In the genomic region with DNA sequence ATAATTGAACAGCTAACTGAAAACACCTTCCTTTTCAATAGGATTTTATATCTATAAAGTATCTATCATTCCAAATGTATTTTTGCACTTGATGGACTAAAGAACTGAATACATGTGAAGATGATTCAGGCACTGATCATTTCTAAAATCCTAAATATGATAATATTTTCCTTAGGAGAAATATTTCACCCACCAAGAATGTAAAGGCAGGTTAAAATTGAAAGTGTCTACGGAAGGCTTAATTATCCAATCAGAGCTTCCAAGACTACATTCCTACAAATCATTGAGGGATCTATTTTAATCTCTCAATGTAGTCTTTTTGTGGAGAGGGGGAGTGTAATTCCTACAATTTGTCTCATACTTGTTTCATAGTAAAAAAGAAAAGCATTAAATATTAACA, we compare ENCODE assay signal across 24 cellular contexts. TPM values are rescaled to one million over a fixed set of nuclear protein-coding genes. Genes with fewer than 3 reads are reported as not detected.
A peak's percentile ranks its signal among the peaks of the same experiment; 100 is the strongest.
DNase-seq lines count a peak whose midpoint lies in the region; ATAC-seq, FAIRE-seq and TF ChIP-seq lines count a peak whose summit lies in the region.
"Had no signal": no experiment of that assay in that cellular context is flagged by ENCODE, and none has a peak within 500 bp of the region (broad histone marks: within the 10 kb centered on the region; RNA-seq: fewer than 3 reads in every experiment).

No MANE protein-coding gene starts in this region.

- H3K27ac Mint-ChIP-seq in astrocyte (ENCODE audit: unreplicated experiment), result no peak overlapping the region
- H3K27ac Mint-ChIP-seq in activated naive CD8-positive, alpha-beta T cell treated with anti-CD3 and anti-CD28 coated beads, Interleukin-2, amount 50 U/mL, for 24 hours, result no peak overlapping the region
- H3K27ac Mint-ChIP-seq: CD4-positive, CD25-positive, alpha-beta regulatory T cell; IgD-negative memory B cell had no signal

- ATAC-seq in upper lobe of right lung, result no peak
- no peak for ATAC-seq in activated naive CD8-positive, alpha-beta T cell treated with anti-CD3 and anti-CD28 coated beads, Interleukin-2, amount 50 U/mL, for 24 hours
- ATAC-seq: Right ventricle myocardium inferior had no signal

- peaks cover 90% of the 10 kb centered on the region for H3K79me2 ChIP-seq in Loucy (ENCODE audit: insufficient read depth, low read length)
- H3K79me2 ChIP-seq in astrocyte (ENCODE audit: insufficient read depth, low read length), result no peaks in the 10 kb centered on the region
- peaks cover 58% of the 10 kb centered on the region for H3K79me2 ChIP-seq in osteoblast (ENCODE audit: insufficient read depth, low read length)

- no peaks in the 10 kb centered on the region for H3K36me3 Mint-ChIP-seq in astrocyte (ENCODE audit: low read depth, unreplicated experiment)
- H3K36me3 Mint-ChIP-seq in activated naive CD8-positive, alpha-beta T cell treated with anti-CD3 and anti-CD28 coated beads, Interleukin-2, amount 50 U/mL, for 24 hours (ENCODE audit: low read depth), result no peaks in the 10 kb centered on the region
- H3K36me3 Mint-ChIP-seq: CD4-positive, CD25-positive, alpha-beta regulatory T cell; IgD-negative memory B cell had no signal

- intact Hi-C loops in upper lobe of right lung (cut with DNase I), result no loop called here

- H2AFZ ChIP-seq in Loucy (ENCODE audit: low read length) (no peak overlapping the region), astrocyte (ENCODE audit: low read depth, low read length) (no peak overlapping the region), osteoblast (ENCODE audit: low read length) (no peak overlapping the region)

- TF ChIP-seq CTCF in Loucy (conservative IDR thresholded peaks at IDR 0.05; ENCODE audit: low read length), result no peak
- no peak for TF ChIP-seq CTCF in astrocyte (IDR thresholded peaks at IDR 0.05; ENCODE audit: insufficient read depth, low read depth, low read length)
- TF ChIP-seq CTCF in osteoblast (IDR thresholded peaks at IDR 0.05; ENCODE audit: extremely low read depth, low read depth, low read length), result no peak
- no peak for TF ChIP-seq CTCF in upper lobe of right lung (IDR thresholded peaks at IDR 0.05)

- H3K4me2 ChIP-seq in Loucy (ENCODE audit: low read depth, low read length, poor library complexity, severe bottlenecking) (peak overlapping the region; percentile 85), astrocyte (ENCODE audit: low read length) (peak overlapping the region; percentile 37), osteoblast (ENCODE audit: insufficient read depth, low read length) (peak overlapping the region; percentile 93)

- peaks cover 80% of the 10 kb centered on the region for H3K4me1 ChIP-seq in Loucy (ENCODE audit: insufficient read depth, low read length, poor library complexity, severe bottlenecking)
- H3K4me1 ChIP-seq in astrocyte (ENCODE audit: insufficient read depth, low read length), result peaks cover 29% of the 10 kb centered on the region
- peaks cover 53% of the 10 kb centered on the region for H3K4me1 ChIP-seq in osteoblast (ENCODE audit: insufficient read depth, low read length)
- no peaks in the 10 kb centered on the region for H3K4me1 ChIP-seq in upper lobe of right lung
- H3K4me1 ChIP-seq: BE2C had no signal

- H3K9me2 ChIP-seq in Loucy (replicated peaks; ENCODE audit: low read depth, low read length), result no peaks in the 10 kb centered on the region

- peak overlapping the region; percentile 80 for H3K4me3 ChIP-seq in Loucy (ENCODE audit: low read length, poor library complexity, severe bottlenecking)
- no peak overlapping the region for H3K4me3 ChIP-seq in astrocyte (ENCODE audit: insufficient read depth, low read depth, low read length)
- peak overlapping the region; percentile 15 for H3K4me3 ChIP-seq in osteoblast (ENCODE audit: insufficient read depth, low read length)
- no peak overlapping the region for H3K4me3 ChIP-seq in upper lobe of right lung
- H3K4me3 ChIP-seq: Peyer's patch had no signal

- H3K27me3 Mint-ChIP-seq in astrocyte (ENCODE audit: low read depth, unreplicated experiment), result no peaks in the 10 kb centered on the region
- peaks cover 22% of the 10 kb centered on the region for H3K27me3 Mint-ChIP-seq in activated naive CD8-positive, alpha-beta T cell treated with anti-CD3 and anti-CD28 coated beads, Interleukin-2, amount 50 U/mL, for 24 hours
- H3K27me3 Mint-ChIP-seq: IgD-negative memory B cell had no signal

- DNase-seq in EH (ENCODE audit: low read depth) (peak; percentile 31), astrocyte (ENCODE audit: low read depth) (no peak), osteoblast (ENCODE audit: insufficient read length, low spot score, missing footprints) (no peak), upper lobe of right lung (no peak), HPDE6-E6E7 (ENCODE audit: extremely low spot score) (no peak)
- DNase-seq in activated naive CD8-positive, alpha-beta T cell treated with anti-CD3 and anti-CD28 coated beads, Interleukin-2, amount 50 U/mL, for 24 hours, result no peak
- DNase-seq: BE2C; CD4-positive, CD25-positive, alpha-beta regulatory T cell; COR-L47; DMS 273 treated with DMSO at 0.1 percent for 48 hours; Karpas-422; MM.1S; NCI-H1092; NCI-H1436 treated with DMSO at 0.1 percent for 48 hours; NCI-H2029; NCI-H345; NCI-H526; Peyer's patch had no signal

- H3K9ac ChIP-seq in Loucy (ENCODE audit: low read depth, low read length, poor library complexity, severe bottlenecking) (no peak overlapping the region), astrocyte (ENCODE audit: low read length) (no peak overlapping the region)

- no peaks in the 10 kb centered on the region for H3F3A ChIP-seq in Loucy (ENCODE audit: low read depth)

- H3K27me3 ChIP-seq in Loucy (ENCODE audit: insufficient read depth, low read length, poor library complexity, severe bottlenecking) (no peaks in the 10 kb centered on the region), astrocyte (ENCODE audit: insufficient read depth, low read length) (no peaks in the 10 kb centered on the region), osteoblast (ENCODE audit: insufficient read depth, low read length) (no peaks in the 10 kb centered on the region), upper lobe of right lung (no peaks in the 10 kb centered on the region)
- H3K27me3 ChIP-seq: BE2C, Peyer's patch had no signal

- peaks cover 35% of the 10 kb centered on the region for H3K4me1 Mint-ChIP-seq in astrocyte (ENCODE audit: low read depth, unreplicated experiment)
- H3K4me1 Mint-ChIP-seq in activated naive CD8-positive, alpha-beta T cell treated with anti-CD3 and anti-CD28 coated beads, Interleukin-2, amount 50 U/mL, for 24 hours, result peaks cover 23% of the 10 kb centered on the region

- H4K20me1 ChIP-seq in Loucy (ENCODE audit: insufficient read depth, low read length, poor library complexity, severe bottlenecking) (peaks cover 10% of the 10 kb centered on the region), astrocyte (ENCODE audit: insufficient read depth, low read length) (no peaks in the 10 kb centered on the region), osteoblast (ENCODE audit: insufficient read depth, low read length) (no peaks in the 10 kb centered on the region)

- H3K9me3 Mint-ChIP-seq in astrocyte (ENCODE audit: unreplicated experiment), result peaks cover 4% of the 10 kb centered on the region
- H3K9me3 Mint-ChIP-seq in activated naive CD8-positive, alpha-beta T cell treated with anti-CD3 and anti-CD28 coated beads, Interleukin-2, amount 50 U/mL, for 24 hours, result no peaks in the 10 kb centered on the region
- H3K9me3 Mint-ChIP-seq: IgD-negative memory B cell had no signal

- H3K27ac ChIP-seq in astrocyte (ENCODE audit: low read depth, low read length) (no peak overlapping the region), osteoblast (ENCODE audit: low read depth, low read length) (peak overlapping the region; percentile 62), upper lobe of right lung (no peak overlapping the region)
- H3K27ac ChIP-seq: Peyer's patch had no signal

- no peaks in the 10 kb centered on the region for H3K9me3 ChIP-seq in Loucy (ENCODE audit: insufficient read depth, low read depth, low read length)
- H3K9me3 ChIP-seq in astrocyte (ENCODE audit: insufficient read depth, low read depth, low read length), result no peaks in the 10 kb centered on the region
- H3K9me3 ChIP-seq in osteoblast (ENCODE audit: low read depth, low read length), result no peaks in the 10 kb centered on the region
- H3K9me3 ChIP-seq in upper lobe of right lung, result no peaks in the 10 kb centered on the region
- H3K9me3 ChIP-seq: BE2C, Peyer's patch had no signal

- no peak overlapping the region for H3K4me3 Mint-ChIP-seq in astrocyte (ENCODE audit: unreplicated experiment)
- H3K4me3 Mint-ChIP-seq in activated naive CD8-positive, alpha-beta T cell treated with anti-CD3 and anti-CD28 coated beads, Interleukin-2, amount 50 U/mL, for 24 hours, result no peak overlapping the region
- H3K4me3 Mint-ChIP-seq: CD4-positive, CD25-positive, alpha-beta regulatory T cell; IgD-negative memory B cell had no signal

- no peak for FAIRE-seq in astrocyte (lab: Jason Lieb, UNC)
- FAIRE-seq: GM12891, GM18507 had no signal

- no peaks in the 10 kb centered on the region for H3K36me3 ChIP-seq in Loucy (ENCODE audit: insufficient read depth, low read length)
- H3K36me3 ChIP-seq in astrocyte (ENCODE audit: insufficient read depth, low read length), result no peaks in the 10 kb centered on the region
- H3K36me3 ChIP-seq in osteoblast (ENCODE audit: insufficient read depth, low read length), result no peaks in the 10 kb centered on the region
- no peaks in the 10 kb centered on the region for H3K36me3 ChIP-seq in upper lobe of right lung
- H3K36me3 ChIP-seq: BE2C, Peyer's patch had no signal

RNA-seq across cellular contexts. Expression of a gene that starts 3.6 kb away (rescaled TPM):
- total RNA-seq in astrocyte (16.4 and 19.9 TPM in 2 replicates), osteoblast (11.2 and 12.7 TPM in 2 replicates), upper lobe of right lung (25.8 TPM)
- total RNA-seq: A172, Right ventricle myocardium inferior had no signal

Comparison
In these comparisons a context has a peak if more than half of its experiments do, and no peak if none do; other contexts are left out.
1. H3K4me2 ChIP-seq: peak in every context shown above with its lines; median percentile 93 in osteoblast; 85 in Loucy; 37 in astrocyte.
2. H3K4me3 ChIP-seq: peak in Loucy (single experiment) and osteoblast (single experiment); none in astrocyte (single experiment) and upper lobe of right lung (single experiment).